In genomic region chr1:25668931-25669573, GRCh38 we compare ENCODE assay signal across 20 cellular contexts. TPM values are rescaled to one million over a fixed set of nuclear protein-coding genes. Genes with fewer than 3 reads are reported as not detected.
DNase-seq lines count a peak whose midpoint lies in the region; ATAC-seq, FAIRE-seq and TF ChIP-seq lines count a peak whose summit lies in the region.
"Had no signal": no experiment of that assay in that cellular context is flagged by ENCODE, and none has a peak within 500 bp of the region (broad histone marks: within the 10 kb centered on the region; RNA-seq: fewer than 3 reads in every experiment).

No MANE protein-coding gene starts in this region.

- H3K4me1 ChIP-seq in hepatocyte (ENCODE audit: insufficient read depth): peaks cover 39% of the 10 kb centered on the region
- peaks cover 0 to 6% of the 10 kb centered on the region in 2 donors for H3K4me1 ChIP-seq in uterus

- peaks cover 66% of the 10 kb centered on the region for H3K4me1 Mint-ChIP-seq in activated CD4-positive, alpha-beta T cell treated with anti-CD3 and anti-CD28 coated beads, Interleukin-2, amount 10 ng/mL, durations not matched to agents 7 days and 5 days

- no peak overlapping the region for H3K4me3 Mint-ChIP-seq in activated CD4-positive, alpha-beta T cell treated with anti-CD3 and anti-CD28 coated beads, Interleukin-2, amount 10 ng/mL, durations not matched to agents 7 days and 5 days

- H3K36me3 Mint-ChIP-seq in activated CD4-positive, alpha-beta T cell treated with anti-CD3 and anti-CD28 coated beads, Interleukin-2, amount 10 ng/mL, durations not matched to agents 7 days and 5 days (ENCODE audit: low read depth): peaks cover 42% of the 10 kb centered on the region

- H3K27me3 Mint-ChIP-seq in activated CD4-positive, alpha-beta T cell treated with anti-CD3 and anti-CD28 coated beads, Interleukin-2, amount 10 ng/mL, durations not matched to agents 7 days and 5 days: peaks cover 18% of the 10 kb centered on the region

- peaks cover 3% of the 10 kb centered on the region for H3K79me2 ChIP-seq in hepatocyte

- TF ChIP-seq CTCF in hepatocyte (IDR thresholded peaks at IDR 0.05; ENCODE audit: poor library complexity) (no peak), uterus (IDR thresholded peaks at IDR 0.05) (no peak)

- WGBS in hepatocyte (ENCODE audit: low lambda C conversion rate, missing lambda C conversion rate): 85% methylated on average over 9 of the region's 9 CpGs

- no peak overlapping the region for H3K4me2 ChIP-seq in hepatocyte

- no peaks in the 10 kb centered on the region for H3K9me2 ChIP-seq in hepatocyte (replicated peaks; ENCODE audit: insufficient read depth)

- H3K27ac ChIP-seq in hepatocyte (peak overlapping the region; percentile 60), uterus (peak overlapping the region; percentile 64 to 79)
- H3K27ac ChIP-seq: BLaER1 treated with 17β-estradiol and CSF1 and Interleukin-3, amounts not matched to agents 10 nM and 100 nM; GM23248; HL-60 had no signal

- CTCF ChIA-PET in activated CD4-positive, alpha-beta T cell treated with anti-CD3 and anti-CD28 coated beads, Interleukin-2, amount 10 ng/mL, durations not matched to agents 7 days and 5 days (lab: Charles Lee): interaction anchor here (1.0 to 1.6 kb wide), 4 partner anchors 12 to 51 kb away, joined by 3 to 4 read pairs (median 4); no protein-coding TSS in a partner anchor

- no peak for TF ChIP-seq POLR2A in uterus (IDR thresholded peaks at IDR 0.05)

- peak overlapping the region; percentile 67 for H3K27ac Mint-ChIP-seq in activated CD4-positive, alpha-beta T cell treated with anti-CD3 and anti-CD28 coated beads, Interleukin-2, amount 10 ng/mL, durations not matched to agents 7 days and 5 days

- no peak for DNase-seq in activated CD4-positive, alpha-beta T cell treated with anti-CD3 and anti-CD28 coated beads, Interleukin-2, amount 10 ng/mL, durations not matched to agents 7 days and 5 days
- DNase-seq in activated CD4-positive, alpha-beta T cell treated with anti-CD3 and anti-CD28 coated beads, Interleukin-2, amount 50 U/mL, for 1 hour: no peak
- DNase-seq in stimulated activated CD4-positive, alpha-beta T cell treated with anti-CD3 and anti-CD28 coated beads, Interleukin-15, amount 100 ng/mL, for 24 hours: peak; percentile 22
- no peak for DNase-seq in stimulated activated CD4-positive, alpha-beta T cell treated with anti-CD3 and anti-CD28 coated beads, Interleukin-2, amount 100 ng/mL, for 48 hours
- DNase-seq in hepatocyte (ENCODE audit: low spot score) (no peak), uterus (no peak), GM19239 (ENCODE audit: insufficient read length, low spot score) (no peak)
- DNase-seq: 8988T, DMS53, GM23248, KBM-7, NCI-H146, NCI-H2081 treated with DMSO at 0.1 percent for 48 hours, NCI-H2227 treated with DMSO at 0.1 percent for 48 hours, NCI-H526, RPMI8226 had no signal

- intact Hi-C loops in uterus (cut with DNase I; ENCODE audit: low total_unique reads): no loop called here

- no peaks in the 10 kb centered on the region for H4K20me1 ChIP-seq in hepatocyte (ENCODE audit: insufficient read depth, poor library complexity, severe bottlenecking)

- H3K9me3 ChIP-seq in hepatocyte (ENCODE audit: low read depth) (no peaks in the 10 kb centered on the region), uterus (no peaks in the 10 kb centered on the region)

- H3K4me3 ChIP-seq in hepatocyte (no peak overlapping the region), uterus (no peak overlapping the region)
- H3K4me3 ChIP-seq: BLaER1 treated with 17β-estradiol and CSF1 and Interleukin-3, amounts not matched to agents 10 nM and 100 nM; GM12878; GM23248 had no signal

- H3K9me3 Mint-ChIP-seq in activated CD4-positive, alpha-beta T cell treated with anti-CD3 and anti-CD28 coated beads, Interleukin-2, amount 10 ng/mL, durations not matched to agents 7 days and 5 days: peaks cover 9% of the 10 kb centered on the region

- H3K36me3 ChIP-seq in hepatocyte (replicated peaks; ENCODE audit: insufficient read depth, low read depth) (no peaks in the 10 kb centered on the region), uterus (no peaks in the 10 kb centered on the region)
- H3K36me3 ChIP-seq: BLaER1 treated with 17β-estradiol and CSF1 and Interleukin-3, amounts not matched to agents 10 nM and 100 nM had no signal

- FAIRE-seq in GM19239 (lab: Jason Lieb, UNC): no peak
- FAIRE-seq: GM12878 had no signal

- H3K27me3 ChIP-seq in hepatocyte (no peaks in the 10 kb centered on the region), uterus (no peaks in the 10 kb centered on the region)
- H3K27me3 ChIP-seq: BLaER1 treated with 17β-estradiol and CSF1 and Interleukin-3, amounts not matched to agents 10 nM and 100 nM had no signal

- H2AFZ ChIP-seq in hepatocyte: no peak overlapping the region
- H2AFZ ChIP-seq: GM23248 had no signal

- no peak for ATAC-seq in GM19395 (IDR thresholded peaks at IDR 0.05; ENCODE audit: unreplicated experiment)
- ATAC-seq: GM12878 had no signal

- POLR2A ChIA-PET in activated CD4-positive, alpha-beta T cell treated with anti-CD3 and anti-CD28 coated beads, Interleukin-2, amount 10 ng/mL, durations not matched to agents 7 days and 5 days (lab: Charles Lee): no interaction called here

RNA-seq across cellular contexts. Expression of gene MAN1C1, which starts 52.5 kb away (rescaled TPM):
- 10 to 100 TPM; 28.9 to 31.1 TPM for total RNA-seq in activated CD4-positive, alpha-beta T cell treated with anti-CD3 and anti-CD28 coated beads, Interleukin-2, amount 10 ng/mL, durations not matched to agents 7 days and 5 days
- total RNA-seq in hepatocyte (19.9 and 20.6 TPM in 2 replicates), uterus (10 to 100 TPM in 1 of 4 donors, 1 to 10 TPM in 3; 5.0 to 31.1 (median 7.9) TPM)
- 24.6 and 29.3 TPM in 2 replicates for polyA plus RNA-seq in hepatocyte
